In genomic region chr17:79993390-79994221, GRCh38 we compare ENCODE assay signal across 8 cellular contexts. TPM values are rescaled to one million over a fixed set of nuclear protein-coding genes. Genes with fewer than 3 reads are reported as not detected.
DNase-seq lines count a peak whose midpoint lies in the region; ATAC-seq and TF ChIP-seq lines count a peak whose summit lies in the region.

No MANE protein-coding gene starts in this region.

- H3K9ac ChIP-seq in iPS-18a (ENCODE audit: low read length) = peak overlapping the region; percentile 59

- DNase-seq in NK-92 treated with Interleukin-12 subunit alpha and Interleukin-12 subunit beta, amount 100 ng/mL, for 24 hours (lab: John Stamatoyannopoulos, UW) = peak; percentile 40
- no peak for DNase-seq in NK-92 (lab: John Stamatoyannopoulos, UW; ENCODE audit: unreplicated experiment)
- peak; percentile 92 for DNase-seq in NOMO-1 treated with dmso at 0.1 percent for 144 hours (lab: John Stamatoyannopoulos, UW; ENCODE audit: unreplicated experiment)
- peak; percentile 54 to 81 for DNase-seq in activated naive CD4-positive, alpha-beta T cell treated with anti-CD3 and anti-CD28 coated beads, Interleukin-2, amount 50 U/mL, for 72 hours (ENCODE audit: low spot score in 2 of 2)
- DNase-seq in stimulated activated CD4-positive, alpha-beta T cell treated with anti-CD3 and anti-CD28 coated beads, Interleukin-1b, Interleukin-23, amount 100 ng/mL, for 48 hours = peak; percentile 84
- DNase-seq in medulla oblongata (ENCODE audit: extremely low spot score) = no peak

- no peaks in the 10 kb centered on the region for H3K9me3 ChIP-seq in iPS-18a (ENCODE audit: control insufficient read depth, low read depth, low read length)

- no peak overlapping the region for H3K4me3 ChIP-seq in iPS-18a (ENCODE audit: low read length)

- H3K4me1 ChIP-seq in iPS-18a (ENCODE audit: control insufficient read depth, low read depth, low read length) = peaks cover 17% of the 10 kb centered on the region

- no peaks in the 10 kb centered on the region for H3K36me3 Mint-ChIP-seq in activated naive CD4-positive, alpha-beta T cell treated with anti-CD3 and anti-CD28 coated beads, Interleukin-2, amount 50 U/mL, for 72 hours

- peak overlapping the region; percentile 83 to 88 for H3K27ac Mint-ChIP-seq in activated naive CD4-positive, alpha-beta T cell treated with anti-CD3 and anti-CD28 coated beads, Interleukin-2, amount 50 U/mL, for 72 hours

- H3K9me3 Mint-ChIP-seq in activated naive CD4-positive, alpha-beta T cell treated with anti-CD3 and anti-CD28 coated beads, Interleukin-2, amount 50 U/mL, for 72 hours = no peaks in the 10 kb centered on the region

- ATAC-seq in activated naive CD4-positive, alpha-beta T cell treated with anti-CD3 and anti-CD28 coated beads, Interleukin-2, amount 50 U/mL, for 72 hours = peak; percentile 64
- no peak for ATAC-seq in SK-N-SH treated with all-trans-retinoic acid at 6 μM for 48 hours

- H3K36me3 ChIP-seq in iPS-18a (ENCODE audit: control insufficient read depth, low read depth, low read length) = no peaks in the 10 kb centered on the region

- peaks cover 3% of the 10 kb centered on the region for H3K27me3 ChIP-seq in iPS-18a (ENCODE audit: control insufficient read depth, insufficient read depth, low read length)

- no peak overlapping the region for H3K27ac ChIP-seq in iPS-18a (ENCODE audit: low read length)

TF ChIP-seq in SK-N-SH treated with all-trans-retinoic acid at 6 μM for 48 hours, 23 proteins besides CTCF, POLR2A, EP300 and RAD21:
- TF ChIP-seq ARNTL (CRISPR knock-in tag; IDR thresholded peaks at IDR 0.05; ENCODE audit: borderline replicate concordance, low read depth) (no peak), ZFP3 (CRISPR knock-in tag; IDR thresholded peaks at IDR 0.05) (no peak), TSHZ2 (CRISPR knock-in tag; IDR thresholded peaks at IDR 0.05) (no peak), ZNF8 (CRISPR knock-in tag; IDR thresholded peaks at IDR 0.05) (no peak), ZFP30 (CRISPR knock-in tag; IDR thresholded peaks at IDR 0.05) (no peak), ISL1 (CRISPR knock-in tag; IDR thresholded peaks at IDR 0.05) (no peak), OSR1 (CRISPR knock-in tag; IDR thresholded peaks at IDR 0.05) (no peak), PATZ1 (CRISPR knock-in tag; IDR thresholded peaks at IDR 0.05; ENCODE audit: borderline replicate concordance) (no peak), CSRNP3 (CRISPR knock-in tag; IDR thresholded peaks at IDR 0.05) (no peak), TOX (CRISPR knock-in tag; IDR thresholded peaks at IDR 0.05; ENCODE audit: borderline replicate concordance) (no peak), CSDC2 (CRISPR knock-in tag; IDR thresholded peaks at IDR 0.05) (no peak), TCF4 (CRISPR knock-in tag; IDR thresholded peaks at IDR 0.05; ENCODE audit: borderline replicate concordance) (no peak), ESRRG (CRISPR knock-in tag; IDR thresholded peaks at IDR 0.05) (no peak), BACH2 (CRISPR knock-in tag; IDR thresholded peaks at IDR 0.05; ENCODE audit: borderline replicate concordance) (no peak), ZNF70 (CRISPR knock-in tag; IDR thresholded peaks at IDR 0.05) (no peak), PPARA (CRISPR knock-in tag; IDR thresholded peaks at IDR 0.05; ENCODE audit: borderline replicate concordance) (no peak), ZNF565 (CRISPR knock-in tag; conservative IDR thresholded peaks at IDR 0.05; ENCODE audit: low read depth) (no peak)

RNA-seq across cellular contexts. Expression of gene TBC1D16, which starts 42.1 kb away (rescaled TPM):
- 10 to 100 TPM in 1 of 2 donors, 1 to 10 TPM in 1; 5.2 to 10.2 TPM for total RNA-seq in activated naive CD4-positive, alpha-beta T cell treated with anti-CD3 and anti-CD28 coated beads, Interleukin-2, amount 50 U/mL, for 72 hours

RNA-seq across cellular contexts. Expression of gene CCDC40, which starts 42.8 kb away (rescaled TPM):
- total RNA-seq in activated naive CD4-positive, alpha-beta T cell treated with anti-CD3 and anti-CD28 coated beads, Interleukin-2, amount 50 U/mL, for 72 hours = under 1 TPM; 0.45 to 0.50 TPM

Comparison
In these comparisons a context has a peak if more than half of its experiments do, and no peak if none do; other contexts are left out.
1. DNase-seq: peak in NK-92 treated with Interleukin-12 subunit alpha and Interleukin-12 subunit beta, amount 100 ng/mL, for 24 hours (single experiment), NOMO-1 treated with dmso at 0.1 percent for 144 hours (single experiment), activated naive CD4-positive, alpha-beta T cell treated with anti-CD3 and anti-CD28 coated beads, Interleukin-2, amount 50 U/mL, for 72 hours (2 of 2) and stimulated activated CD4-positive, alpha-beta T cell treated with anti-CD3 and anti-CD28 coated beads, Interleukin-1b, Interleukin-23, amount 100 ng/mL, for 48 hours (single experiment); none in NK-92 (single experiment) and medulla oblongata (single experiment).